23 cellular contexts compared by ENCODE assay signal in genomic region chr16:71707199-71707598, GRCh38. TPM values are rescaled to one million over a fixed set of nuclear protein-coding genes. Genes with fewer than 3 reads are reported as not detected.
A peak's percentile ranks its signal among the peaks of the same experiment; 100 is the strongest.
DNase-seq lines count a peak whose midpoint lies in the region; ATAC-seq, FAIRE-seq and TF ChIP-seq lines count a peak whose summit lies in the region.
"Had no signal": no experiment of that assay in that cellular context is flagged by ENCODE, and none has a peak within 500 bp of the region (broad histone marks: within the 10 kb centered on the region; RNA-seq: fewer than 3 reads in every experiment).

No MANE protein-coding gene starts in this region.

- H3K4me1 ChIP-seq in A673 (ENCODE audit: insufficient read depth, low read length, poor library complexity, severe bottlenecking) (peaks cover 32% of the 10 kb centered on the region), HUES48 (ENCODE audit: control insufficient read depth, insufficient read depth, low read length) (peaks cover 57% of the 10 kb centered on the region), H1 (replicated peaks in 1 of 4; ENCODE audit: control insufficient read depth in 3 of 4, insufficient read depth in 4 of 4, low read length in 3 of 4) (peaks cover 3 to 21% (median 13%) of the 10 kb centered on the region in 4 experiments; a peak in 5 of 7 replicates), gastroesophageal sphincter (peaks cover 0 to 36% (median 0%) of the 10 kb centered on the region in 3 donors)
- H3K4me1 ChIP-seq: right lobe of liver had no signal

- 0 out of 3 replicates have a peak, but pooled peaks of 1 of the 2 experiments have one; percentile 42 for TF ChIP-seq EP300 in H1 (IDR thresholded peaks at IDR 0.05; ENCODE audit: borderline replicate concordance in 1 of 2, low read depth in 2 of 2, low read length in 2 of 2)
- TF ChIP-seq EP300 in gastroesophageal sphincter (IDR thresholded peaks at IDR 0.05), result no peak

- no peak overlapping the region for H3K23ac ChIP-seq in H1 (ENCODE audit: insufficient read length)

- POLR2A ChIA-PET in A673 (lab: Charles Lee; ENCODE audit: low non-redundant PET) (interaction anchor here (0.5 kb wide), 1 partner anchor 12 kb away, joined by 3 read pairs; no protein-coding TSS in a partner anchor), H1 (lab: Charles Lee; ENCODE audit: partially characterized antibody) (interaction anchor here (1.0 to 2.4 kb wide), 6 partner anchors 14 to 188 kb away, joined by 3 to 21 read pairs (median 4); partner anchors contain the start of genes AP1G1 and IST1)

- H3K18ac ChIP-seq in H1 (ENCODE audit: extremely low read depth, low read length), result peak overlapping the region; percentile 4; the same call in 1 of the 2 replicates

- no peaks in the 10 kb centered on the region for H3K23me2 ChIP-seq in H1 (ENCODE audit: low read depth, low read length)

- TF ChIP-seq CTCF in A673 (conservative IDR thresholded peaks at IDR 0.05; ENCODE audit: low read depth, low read length), result no peak
- TF ChIP-seq CTCF in H1 (IDR thresholded peaks at IDR 0.05; ENCODE audit: control extremely low read depth in 1 of 3, insufficient read depth in 1 of 3, low read depth in 1 of 3, low read length in 3 of 3), result no peak
- TF ChIP-seq CTCF in neural crest cell (conservative IDR thresholded peaks at IDR 0.05), result no peak
- TF ChIP-seq CTCF in Calu3 (IDR thresholded peaks at IDR 0.05; ENCODE audit: unreplicated experiment), result no peak
- TF ChIP-seq CTCF in gastroesophageal sphincter (IDR thresholded peaks at IDR 0.05), result no peak

- no TSS peak for BruUV-seq in A673 (replicated peaks; lab: Mats Ljungman, UMichigan)
- BruUV-seq in Calu3 (replicated peaks; lab: Mats Ljungman, UMichigan), result no TSS peak

- H3K27ac Mint-ChIP-seq in neural crest cell (ENCODE audit: unreplicated experiment) (peak overlapping the region; percentile 62), Calu3 (ENCODE audit: unreplicated experiment) (no peak overlapping the region)
- H3K27ac Mint-ChIP-seq: activated CD4-positive, alpha-beta T cell treated with anti-CD3 and anti-CD28 coated beads, Interleukin-2, amount 10 ng/mL, durations not matched to agents 7 days and 5 days; CD8-positive, alpha-beta T cell had no signal

- no peaks in the 10 kb centered on the region for H3K9me3 Mint-ChIP-seq in neural crest cell
- no peaks in the 10 kb centered on the region for H3K9me3 Mint-ChIP-seq in Calu3 (ENCODE audit: low read depth, unreplicated experiment)
- H3K9me3 Mint-ChIP-seq: activated CD4-positive, alpha-beta T cell treated with anti-CD3 and anti-CD28 coated beads, Interleukin-2, amount 10 ng/mL, durations not matched to agents 7 days and 5 days; CD8-positive, alpha-beta T cell had no signal

- peak; percentile 35 for DNase-seq in A673 (ENCODE audit: low spot score)
- peak in 1 of 2 experiments; percentile 21 for DNase-seq in H1 (ENCODE audit: low read depth in 1 of 2, low spot score in 2 of 2)
- no peak for DNase-seq in neural crest cell (ENCODE audit: low read depth, low spot score)
- no peak for DNase-seq in Calu3
- DNase-seq in activated CD4-positive, alpha-beta T cell treated with anti-CD3 and anti-CD28 coated beads for 1 hour, result no peak
- no peak for DNase-seq in HK-2 (ENCODE audit: unreplicated experiment)
- DNase-seq: activated CD4-positive, alpha-beta T cell treated with anti-CD3 and anti-CD28 coated beads, Interleukin-2, amount 10 ng/mL, durations not matched to agents 7 days and 5 days; activated T-cell treated with anti-CD3 and anti-CD28 coated beads, Interleukin-2, amount 50 U/mL, for 48 hours; CD8-positive, alpha-beta T cell; NCI-H1105 treated with DMSO at 0.1 percent for 48 hours; NCI-H2029; NCI-H2227 treated with DMSO at 0.1 percent for 48 hours; NCI-H526 treated with DMSO at 0.1 percent for 48 hours; right lobe of liver; stimulated activated CD4-positive, alpha-beta T cell treated with anti-CD3 and anti-CD28 coated beads, Interleukin-15, amount 100 ng/mL, for 24 hours; stimulated activated naive CD4-positive, alpha-beta T cell; T-helper 9 cell had no signal

- TF ChIP-seq POLR2A in H1 (IDR thresholded peaks at IDR 0.05; ENCODE audit: control extremely low read depth in 1 of 2, low read depth in 2 of 2, low read length in 2 of 2) (no peak), gastroesophageal sphincter (IDR thresholded peaks at IDR 0.05) (no peak)

- H3K27me3 Mint-ChIP-seq in neural crest cell (ENCODE audit: low read depth), result no peaks in the 10 kb centered on the region
- no peaks in the 10 kb centered on the region for H3K27me3 Mint-ChIP-seq in Calu3 (ENCODE audit: unreplicated experiment)
- H3K27me3 Mint-ChIP-seq: activated CD4-positive, alpha-beta T cell treated with anti-CD3 and anti-CD28 coated beads, Interleukin-2, amount 10 ng/mL, durations not matched to agents 7 days and 5 days had no signal

- no peaks in the 10 kb centered on the region for H4K20me1 ChIP-seq in H1 (replicated peaks in 1 of 2; ENCODE audit: control insufficient read depth in 1 of 2, insufficient read depth in 2 of 2, low read length in 2 of 2)

- peaks cover 0 to 39% of the 10 kb centered on the region in 2 experiments; a peak in 2 of 4 replicates for H3K79me2 ChIP-seq in H1 (ENCODE audit: control insufficient read depth in 1 of 2, insufficient read depth in 2 of 2, low read length in 2 of 2)

- H2BK5ac ChIP-seq in H1 (ENCODE audit: low read depth, low read length), result peak overlapping the region; percentile 77; the same call in 1 of the 2 replicates

- no peak overlapping the region for H2AK5ac ChIP-seq in H1 (ENCODE audit: low read depth, low read length)

- H3K4me3 ChIP-seq in A673 (ENCODE audit: low read depth, low read length, poor library complexity, severe bottlenecking) (no peak overlapping the region), HUES48 (ENCODE audit: low read depth, low read length) (no peak overlapping the region), H1 (ENCODE audit: extremely low read depth in 1 of 4, insufficient read depth in 2 of 4, low read depth in 3 of 4, low read length in 4 of 4) (peak overlapping the region in 1 of 4 experiments; percentile 16; a peak in 1 of 8 replicates), gastroesophageal sphincter (no peak overlapping the region)
- H3K4me3 ChIP-seq: lung, right lobe of liver had no signal

- H3K4me1 Mint-ChIP-seq in neural crest cell (peaks cover 26% of the 10 kb centered on the region), Calu3 (ENCODE audit: low read depth, unreplicated experiment) (peaks cover 13% of the 10 kb centered on the region)

- H3K36me3 ChIP-seq in A673 (ENCODE audit: insufficient read depth, low read length, poor library complexity, severe bottlenecking) (no peaks in the 10 kb centered on the region), HUES48 (ENCODE audit: control insufficient read depth, insufficient read depth, low read length) (peaks cover 1% of the 10 kb centered on the region), H1 (ENCODE audit: control insufficient read depth in 2 of 4, insufficient read depth in 4 of 4, low read length in 3 of 4) (peaks cover 0 to 4% (median 0%) of the 10 kb centered on the region in 4 experiments; a peak in 1 of 8 replicates), gastroesophageal sphincter (peaks cover 0 to 2% of the 10 kb centered on the region in 2 donors)
- H3K36me3 ChIP-seq: right lobe of liver had no signal

- H3K27me3 ChIP-seq in A673 (replicated peaks; ENCODE audit: insufficient read depth, low read depth, low read length, poor library complexity), result no peaks in the 10 kb centered on the region
- no peaks in the 10 kb centered on the region for H3K27me3 ChIP-seq in HUES48 (ENCODE audit: control insufficient read depth, insufficient read depth, low read length)
- no peaks in the 10 kb centered on the region for H3K27me3 ChIP-seq in H1 (replicated peaks in 1 of 4; ENCODE audit: control insufficient read depth in 3 of 4, extremely low read depth in 1 of 4, insufficient read depth in 3 of 4, low read length in 3 of 4)
- H3K27me3 ChIP-seq in gastroesophageal sphincter, result no peaks in the 10 kb centered on the region
- H3K27me3 ChIP-seq: right lobe of liver had no signal

- H3K79me1 ChIP-seq in H1 (ENCODE audit: low read depth, low read length), result peaks cover 2% of the 10 kb centered on the region; the same call in 1 of the 2 replicates

- H3K36me3 Mint-ChIP-seq in neural crest cell (ENCODE audit: low read depth), result peaks cover 5% of the 10 kb centered on the region
- H3K36me3 Mint-ChIP-seq in Calu3 (ENCODE audit: insufficient read depth, unreplicated experiment), result no peaks in the 10 kb centered on the region

- H3K56ac ChIP-seq in H1 (replicated peaks; ENCODE audit: insufficient read length, low read depth, low read length), result no peak overlapping the region

- H3K4me3 Mint-ChIP-seq in neural crest cell, result no peak overlapping the region
- H3K4me3 Mint-ChIP-seq in Calu3 (ENCODE audit: low read depth, unreplicated experiment), result no peak overlapping the region
- H3K4me3 Mint-ChIP-seq: activated CD4-positive, alpha-beta T cell treated with anti-CD3 and anti-CD28 coated beads, Interleukin-2, amount 10 ng/mL, durations not matched to agents 7 days and 5 days; CD8-positive, alpha-beta T cell had no signal

- H3K14ac ChIP-seq in H1 (ENCODE audit: insufficient read length), result no peak overlapping the region

- H4K8ac ChIP-seq in H1 (ENCODE audit: extremely low read depth, insufficient read depth, low read length), result no peak overlapping the region

- no peak overlapping the region for H3K4ac ChIP-seq in H1 (replicated peaks; ENCODE audit: insufficient read length, low read depth, low read length)

- 55% methylated on average over 5 of the region's 7 CpGs; no CpG with 5 or more reads in 1 of the 2 experiments for WGBS in H1 (ENCODE audit: extremely low coverage in 1 of 2, insufficient coverage in 1 of 2, insufficient read length in 1 of 2, insufficient replicate concordance in 2 of 2, low coverage in 1 of 2, low lambda C conversion rate in 2 of 2, missing lambda C conversion rate in 1 of 2), 2 experiments
- WGBS in gastroesophageal sphincter (ENCODE audit: low coverage in 1 of 2), 2 donors, result 98% methylated on average over 5 of the region's 7 CpGs; no CpG with 5 or more reads in 1 of the 2 donors

- H3K4me2 ChIP-seq in H1 (ENCODE audit: insufficient read depth in 1 of 2, low read depth in 2 of 2, low read length in 2 of 2), result peak overlapping the region in 1 of 2 experiments; percentile 28; a peak in 2 of 4 replicates

- TF ChIP-seq RAD21 in H1 (IDR thresholded peaks at IDR 0.05 in 1 of 2, conservative IDR thresholded peaks at IDR 0.05 in 1 of 2; ENCODE audit: low read depth in 2 of 2, low read length in 2 of 2), result no peak

- H2BK120ac ChIP-seq in H1 (replicated peaks; ENCODE audit: low read depth, low read length), result no peak overlapping the region

- H4K5ac ChIP-seq in H1 (ENCODE audit: insufficient read length, low read depth, low read length), result no peak overlapping the region

- CTCF ChIA-PET in A673 (lab: Charles Lee) (no interaction called here), H1 (lab: Charles Lee; ENCODE audit: partially characterized antibody) (interaction anchor here (0.6 to 1.5 kb wide), 3 partner anchors 11 to 93 kb away, joined by 3 read pairs; no protein-coding TSS in a partner anchor), Calu3 (lab: Charles Lee) (interaction anchor here (0.6 kb wide), 3 partner anchors 25 to 320 kb away, joined by 3 to 6 read pairs (median 3); no protein-coding TSS in a partner anchor)

- H2BK15ac ChIP-seq in H1 (ENCODE audit: low read length), result no peak overlapping the region

- H4K91ac ChIP-seq in H1 (replicated peaks; ENCODE audit: insufficient read length, low read length), result no peak overlapping the region

- H2BK12ac ChIP-seq in H1 (ENCODE audit: low read depth, low read length), result no peak overlapping the region

- no peak overlapping the region for H2AFZ ChIP-seq in H1 (ENCODE audit: low read length)

- FAIRE-seq in H1 (lab: Jason Lieb, UNC), result no peak
- FAIRE-seq: RCC 7860, urothelium cell line had no signal

- H3K9ac ChIP-seq in HUES48 (ENCODE audit: low read depth, low read length), result peak overlapping the region; percentile 38; the same call in 1 of the 2 replicates
- 0 out of 7 replicates have a peak overlapping the region, but pooled peaks of 1 of the 4 experiments have one; percentile 13 for H3K9ac ChIP-seq in H1 (replicated peaks in 1 of 4; ENCODE audit: extremely low read depth in 1 of 4, low read depth in 3 of 4, low read length in 3 of 4)

- no peaks in the 10 kb centered on the region for H3K9me3 ChIP-seq in A673 (ENCODE audit: low read depth, low read length, poor library complexity, severe bottlenecking)
- no peaks in the 10 kb centered on the region for H3K9me3 ChIP-seq in HUES48 (ENCODE audit: control insufficient read depth, insufficient read depth, low read length)
- no peaks in the 10 kb centered on the region for H3K9me3 ChIP-seq in H1 (ENCODE audit: insufficient read depth in 2 of 2, low read depth in 1 of 2, low read length in 1 of 2)
- H3K9me3 ChIP-seq in gastroesophageal sphincter, result no peaks in the 10 kb centered on the region
- H3K9me3 ChIP-seq: right lobe of liver had no signal

- H3K27ac ChIP-seq in A673 (ENCODE audit: low read depth, low read length, poor library complexity, severe bottlenecking) (no peak overlapping the region), HUES48 (ENCODE audit: low read depth, low read length) (peak overlapping the region; percentile 94), H1 (ENCODE audit: low read depth, low read length) (peak overlapping the region; percentile 77), gastroesophageal sphincter (no peak overlapping the region)
- H3K27ac ChIP-seq: right lobe of liver, VCaP had no signal

- peak overlapping the region; percentile 67; the same call in 1 of the 2 replicates for H2BK20ac ChIP-seq in H1 (ENCODE audit: low read length)

- intact Hi-C loops in A673 (cut with micrococcal nuclease; ENCODE audit: unreplicated experiment) (no loop called here), Calu3 (cut with micrococcal nuclease; ENCODE audit: unreplicated experiment) (no loop called here)

- ATAC-seq in gastroesophageal sphincter, result no peak
- ATAC-seq: CD8-positive, alpha-beta T cell; right lobe of liver had no signal

RNA-seq across cellular contexts. Expression of gene PHLPP2, which starts 17.3 kb away (rescaled TPM):
- total RNA-seq in A673 (2021) (16.3 and 18.3 TPM in 2 replicates), neural crest cell (16.2 and 18.7 TPM in 2 replicates), Calu3 (2022) (10.0 and 11.2 TPM in 2 replicates), gastroesophageal sphincter (10 to 100 TPM; 16.0 to 21.1 (median 18.2) TPM)
- total RNA-seq in H1 (2021; fragmentation: NEBNext Ultra II Directional; extraction: Animal tissue kit (Norgen Biotek cat#: 25700)), result 12.8 and 12.9 TPM in 2 replicates
- polyA plus RNA-seq in H1 (2011; rRNA removed), result 6.2 and 7.3 TPM in 2 replicates
- 8.4 TPM for polyA plus RNA-seq in H1 (2011; cell fraction: cytosol; rRNA removed)
- 12.3 TPM for polyA plus RNA-seq in H1 (2011; cell fraction: nucleus; rRNA removed)
- polyA plus RNA-seq in H1 (2012, experiment 1 of 2), result 6.0 to 7.7 TPM (median 7.4 TPM) in 4 replicates
- polyA plus RNA-seq in H1 (2012, experiment 2 of 2), result 0.55 TPM
- polyA plus RNA-seq in H1 (2013, experiment 1 of 2), result 5.1 TPM
- 5.6 TPM for polyA plus RNA-seq in H1 (2013, experiment 2 of 2)
- polyA minus RNA-seq in H1 (2011; rRNA and poly(A)+ RNA removed), result 38.1 and 51.2 TPM in 2 replicates
- 14.8 TPM for polyA minus RNA-seq in H1 (2011; cell fraction: cytosol; rRNA and poly(A)+ RNA removed)
- polyA minus RNA-seq in H1 (2011; cell fraction: nucleus; rRNA and poly(A)+ RNA removed), result 21.3 TPM

Comparison
In these comparisons a context has a peak if more than half of its experiments do, and no peak if none do; other contexts are left out.
1. H3K27ac ChIP-seq: peak in HUES48 (single experiment) and H1 (single experiment); none in A673 (single experiment) and gastroesophageal sphincter (0 of 4).